22 cellular contexts compared by ENCODE assay signal in the genomic region with DNA sequence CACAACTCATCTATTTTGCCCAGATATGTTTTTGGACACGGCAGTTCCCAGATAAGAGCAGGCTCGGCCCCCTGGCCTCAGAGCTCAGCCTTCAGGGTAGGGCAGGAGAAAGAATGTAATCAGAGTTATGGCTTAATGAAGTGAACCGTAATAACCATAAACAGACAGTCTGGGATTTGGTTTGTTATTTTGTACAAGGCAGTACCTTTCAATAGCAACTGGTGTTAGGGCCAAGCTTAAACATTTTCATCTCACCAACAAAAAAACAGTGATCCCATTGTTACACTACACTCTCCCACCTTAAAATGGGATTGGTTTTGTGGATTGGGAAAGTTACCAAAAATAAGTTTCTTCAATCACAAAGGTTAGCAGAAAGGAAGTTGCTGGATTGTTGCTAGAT. TPM values are rescaled to one million over a fixed set of nuclear protein-coding genes. Genes with fewer than 3 reads are reported as not detected.
DNase-seq lines count a peak whose midpoint lies in the region; ATAC-seq and TF ChIP-seq lines count a peak whose summit lies in the region.
"Had no signal": no experiment of that assay in that cellular context is flagged by ENCODE, and none has a peak within 500 bp of the region (broad histone marks: within the 10 kb centered on the region; RNA-seq: fewer than 3 reads in every experiment).

No MANE protein-coding gene starts in this region.

- DNase-seq in M059J (ENCODE audit: low read depth) (peak; percentile 66), astrocyte of the cerebellum (ENCODE audit: low read depth) (peak; percentile 43), left colon (no peak), retinal pigment epithelial cell (ENCODE audit: low read depth) (peak; percentile 97), activated gamma-delta T cell treated with Interleukin-2 at 50 U/mL for 16 hours (no peak), right lobe of liver (no peak)
- DNase-seq: CD4-positive, CD25-positive, alpha-beta regulatory T cell; GM23248; H9; Kasumi-1; MG63; NCI-H2081; NCI-H2227 treated with DMSO at 0.1 percent for 48 hours; NCI-H69; SHP77 treated with DMSO at 0.1 percent for 48 hours had no signal

- H3K4me1 ChIP-seq in right lobe of liver: no peaks in the 10 kb centered on the region
- H3K4me1 ChIP-seq: BLaER1 had no signal

- no peaks in the 10 kb centered on the region for H3K27me3 ChIP-seq in right lobe of liver
- H3K27me3 ChIP-seq: BLaER1, MG63 had no signal

- H3K36me3 ChIP-seq in right lobe of liver: no peaks in the 10 kb centered on the region
- H3K36me3 ChIP-seq: BLaER1, MG63 had no signal

- intact Hi-C loops in left colon (cut with DNase I, micrococcal nuclease): no loop called here
- intact Hi-C loops in right lobe of liver (cut with DNase I): loop anchor here in 1 of 2 donors (5.0 kb wide), 1 partner anchor 235 kb away; no protein-coding TSS in a partner anchor

- no peak for TF ChIP-seq CTCF in astrocyte of the cerebellum (IDR thresholded peaks at IDR 0.05; ENCODE audit: low read depth, low read length, missing control alignments)
- no peak for TF ChIP-seq CTCF in retinal pigment epithelial cell (conservative IDR thresholded peaks at IDR 0.05; ENCODE audit: low read depth, low read length)
- no peak for TF ChIP-seq CTCF in right lobe of liver (IDR thresholded peaks at IDR 0.05)

- in situ Hi-C loops in astrocyte of the cerebellum (cut with HindIII; ENCODE audit: low sequenced_read_pairs): no loop called here

- 77% methylated on average over 3 of the region's 3 CpGs for WGBS in right lobe of liver (ENCODE audit: insufficient coverage, low coverage, low lambda C conversion rate, missing lambda C conversion rate)

- no peak for TF ChIP-seq POLR2A in right lobe of liver (IDR thresholded peaks at IDR 0.05)

- H3K9me3 ChIP-seq in right lobe of liver: no peaks in the 10 kb centered on the region

- ATAC-seq in left colon (peak; percentile 53), GM19467 (IDR thresholded peaks at IDR 0.05; ENCODE audit: unreplicated experiment) (no peak), GM18519 (IDR thresholded peaks at IDR 0.05; ENCODE audit: low FRiP score, unreplicated experiment) (no peak), right lobe of liver (no peak)
- ATAC-seq: K562, Panc1 had no signal

- no peak overlapping the region for H3K4me3 ChIP-seq in astrocyte of the cerebellum (ENCODE audit: low read depth, low read length)
- H3K4me3 ChIP-seq in retinal pigment epithelial cell (ENCODE audit: low read length): no peak overlapping the region
- H3K4me3 ChIP-seq in right lobe of liver: no peak overlapping the region
- H3K4me3 ChIP-seq: BLaER1, GM23248, K562, MG63, SK-N-MC had no signal

- no peak overlapping the region for H3K27ac ChIP-seq in right lobe of liver
- H3K27ac ChIP-seq: BLaER1, GM23248, SK-N-MC had no signal

RNA-seq across cellular contexts. Expression of a gene that starts 12.2 kb away (rescaled TPM):
- 343 and 350 TPM in 2 replicates for total RNA-seq in M059J (2014; rRNA removed; shearing (Covaris generic))
- total RNA-seq in left colon (1 to 10 TPM; 3.9 to 5.4 TPM), right lobe of liver (1 to 10 TPM; 1.6 to 7.8 (median 4.2) TPM)
- total RNA-seq: CD4-positive, CD25-positive, alpha-beta regulatory T cell; HepG2 had no signal

RNA-seq across cellular contexts. Expression of a gene that starts 51.7 kb away (rescaled TPM):
- total RNA-seq in M059J (2014; rRNA removed; shearing (Covaris generic)): 0.20 and 1.7 TPM in 2 replicates
- 10 to 100 TPM; 46.6 to 52.7 TPM for total RNA-seq in left colon
- total RNA-seq in right lobe of liver: 1 to 10 TPM in 5 of 6 experiments, under 1 TPM in 1; 0.93 to 3.6 (median 2.5) TPM

Comparison
In these comparisons a context has a peak if more than half of its experiments do, and no peak if none do; other contexts are left out.
1. DNase-seq: peak in M059J (single experiment), astrocyte of the cerebellum (single experiment) and retinal pigment epithelial cell (single experiment); none in left colon (0 of 2), activated gamma-delta T cell treated with Interleukin-2 at 50 U/mL for 16 hours (single experiment) and right lobe of liver (0 of 3).
2. RNA of a gene that starts 12.2 kb away (total RNA-seq): 343 to 350 TPM in M059J; 3.9 to 5.4 TPM in left colon and 1.6 to 7.8 TPM in right lobe of liver; every median in the first group is over 10 times any median in the second.
3. RNA of a gene that starts 51.7 kb away (total RNA-seq): 46.6 to 52.7 TPM in left colon; 0.93 to 3.6 TPM in right lobe of liver and 0.20 to 1.7 TPM in M059J; every median in the first group is over 10 times any median in the second.